Comparison of ENCODE assay signal across 1 cellular context in genomic region chr6:27840572-27840971, GRCh38.
A peak's percentile ranks its signal among the peaks of the same experiment; 100 is the strongest.
TF ChIP-seq lines count a peak whose summit lies in the region.

No MANE protein-coding gene starts in this region.

TF ChIP-seq in HEK293, 187 proteins besides CTCF, POLR2A, EP300 and RAD21 (continued from another document and continues in another):
- peak; percentile 98 for TF ChIP-seq ZNF292 (tag by site-specific recombination; IDR thresholded peaks at IDR 0.05; ENCODE audit: borderline replicate concordance, low read depth)
- TF ChIP-seq ZNF146 (tag by site-specific recombination; IDR thresholded peaks at IDR 0.05): no peak
- TF ChIP-seq ZNF830 (tag by site-specific recombination; IDR thresholded peaks at IDR 0.05; ENCODE audit: low read depth): no peak
- peak; percentile 59 for TF ChIP-seq ZNF366 (tag by site-specific recombination; conservative IDR thresholded peaks at IDR 0.05)
- peak; percentile 94 for TF ChIP-seq ZBTB8A (tag by site-specific recombination; IDR thresholded peaks at IDR 0.05)
- no peak for TF ChIP-seq SCRT1 (tag by site-specific recombination; IDR thresholded peaks at IDR 0.05; ENCODE audit: borderline replicate concordance)
- TF ChIP-seq SCRT2 (tag by site-specific recombination; IDR thresholded peaks at IDR 0.05): no peak
- no peak for TF ChIP-seq ZFP41 (tag by site-specific recombination; IDR thresholded peaks at IDR 0.05; ENCODE audit: borderline replicate concordance)
- no peak for TF ChIP-seq ZBTB17 (tag by site-specific recombination; IDR thresholded peaks at IDR 0.05)
- TF ChIP-seq ZNF433 (tag by site-specific recombination; IDR thresholded peaks at IDR 0.05; ENCODE audit: low read depth): peak; percentile 98
- peak; percentile 75; the same call in 1 of the 2 replicates for TF ChIP-seq OVOL3 (tag by site-specific recombination; IDR thresholded peaks at IDR 0.05)
- peak; percentile 37; the same call in 1 of the 2 replicates for TF ChIP-seq SP3 (tag by site-specific recombination; IDR thresholded peaks at IDR 0.05)
- no peak for TF ChIP-seq ZNF37A (tag by site-specific recombination; IDR thresholded peaks at IDR 0.05)
- TF ChIP-seq ZNF843 (tag by site-specific recombination; IDR thresholded peaks at IDR 0.05): no peak
- TF ChIP-seq ZNF140 (tag by site-specific recombination; IDR thresholded peaks at IDR 0.05): peak; percentile 97
- TF ChIP-seq, protein P1, sequence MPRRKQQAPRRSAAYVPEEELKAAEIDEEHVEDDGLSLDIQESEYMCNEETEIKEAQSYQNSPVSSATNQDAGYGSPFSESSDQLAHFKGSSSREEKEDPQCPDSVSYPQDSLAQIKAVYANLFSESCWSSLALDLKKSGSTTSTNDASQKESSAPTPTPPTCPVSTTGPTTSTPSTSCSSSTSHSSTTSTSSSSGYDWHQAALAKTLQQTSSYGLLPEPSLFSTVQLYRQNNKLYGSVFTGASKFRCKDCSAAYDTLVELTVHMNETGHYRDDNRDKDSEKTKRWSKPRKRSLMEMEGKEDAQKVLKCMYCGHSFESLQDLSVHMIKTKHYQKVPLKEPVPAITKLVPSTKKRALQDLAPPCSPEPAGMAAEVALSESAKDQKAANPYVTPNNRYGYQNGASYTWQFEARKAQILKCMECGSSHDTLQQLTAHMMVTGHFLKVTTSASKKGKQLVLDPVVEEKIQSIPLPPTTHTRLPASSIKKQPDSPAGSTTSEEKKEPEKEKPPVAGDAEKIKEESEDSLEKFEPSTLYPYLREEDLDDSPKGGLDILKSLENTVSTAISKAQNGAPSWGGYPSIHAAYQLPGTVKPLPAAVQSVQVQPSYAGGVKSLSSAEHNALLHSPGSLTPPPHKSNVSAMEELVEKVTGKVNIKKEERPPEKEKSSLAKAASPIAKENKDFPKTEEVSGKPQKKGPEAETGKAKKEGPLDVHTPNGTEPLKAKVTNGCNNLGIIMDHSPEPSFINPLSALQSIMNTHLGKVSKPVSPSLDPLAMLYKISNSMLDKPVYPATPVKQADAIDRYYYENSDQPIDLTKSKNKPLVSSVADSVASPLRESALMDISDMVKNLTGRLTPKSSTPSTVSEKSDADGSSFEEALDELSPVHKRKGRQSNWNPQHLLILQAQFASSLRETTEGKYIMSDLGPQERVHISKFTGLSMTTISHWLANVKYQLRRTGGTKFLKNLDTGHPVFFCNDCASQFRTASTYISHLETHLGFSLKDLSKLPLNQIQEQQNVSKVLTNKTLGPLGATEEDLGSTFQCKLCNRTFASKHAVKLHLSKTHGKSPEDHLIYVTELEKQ (tag by site-specific recombination; IDR thresholded peaks at IDR 0.05; ENCODE audit: borderline replicate concordance): peak; percentile 20; the same call in 1 of the 2 replicates
- TF ChIP-seq ZNF138 (tag by site-specific recombination; IDR thresholded peaks at IDR 0.05; ENCODE audit: borderline replicate concordance): peak; percentile 98
- peak; percentile 72; the same call in 1 of the 2 replicates for TF ChIP-seq MYNN (tag by site-specific recombination; IDR thresholded peaks at IDR 0.05; ENCODE audit: borderline replicate concordance)
- TF ChIP-seq ZNF514 (tag by site-specific recombination; IDR thresholded peaks at IDR 0.05): peak; percentile 81; the same call in 1 of the 2 replicates
- TF ChIP-seq ZFP3 (tag by site-specific recombination; IDR thresholded peaks at IDR 0.05; ENCODE audit: low read depth): peak; percentile 47; the same call in 1 of the 2 replicates
- no peak for TF ChIP-seq ZSCAN30 (tag by site-specific recombination; IDR thresholded peaks at IDR 0.05)
- no peak for TF ChIP-seq TCF7L2 (IDR thresholded peaks at IDR 0.05; ENCODE audit: borderline replicate concordance, low read depth, low read length)
- TF ChIP-seq ZNF529 (tag by site-specific recombination; IDR thresholded peaks at IDR 0.05; ENCODE audit: insufficient replicate concordance): peak; percentile 85
- peak; percentile 97 for TF ChIP-seq ZNF560 (tag by site-specific recombination; IDR thresholded peaks at IDR 0.05; ENCODE audit: borderline replicate concordance)
- TF ChIP-seq, protein P2, sequence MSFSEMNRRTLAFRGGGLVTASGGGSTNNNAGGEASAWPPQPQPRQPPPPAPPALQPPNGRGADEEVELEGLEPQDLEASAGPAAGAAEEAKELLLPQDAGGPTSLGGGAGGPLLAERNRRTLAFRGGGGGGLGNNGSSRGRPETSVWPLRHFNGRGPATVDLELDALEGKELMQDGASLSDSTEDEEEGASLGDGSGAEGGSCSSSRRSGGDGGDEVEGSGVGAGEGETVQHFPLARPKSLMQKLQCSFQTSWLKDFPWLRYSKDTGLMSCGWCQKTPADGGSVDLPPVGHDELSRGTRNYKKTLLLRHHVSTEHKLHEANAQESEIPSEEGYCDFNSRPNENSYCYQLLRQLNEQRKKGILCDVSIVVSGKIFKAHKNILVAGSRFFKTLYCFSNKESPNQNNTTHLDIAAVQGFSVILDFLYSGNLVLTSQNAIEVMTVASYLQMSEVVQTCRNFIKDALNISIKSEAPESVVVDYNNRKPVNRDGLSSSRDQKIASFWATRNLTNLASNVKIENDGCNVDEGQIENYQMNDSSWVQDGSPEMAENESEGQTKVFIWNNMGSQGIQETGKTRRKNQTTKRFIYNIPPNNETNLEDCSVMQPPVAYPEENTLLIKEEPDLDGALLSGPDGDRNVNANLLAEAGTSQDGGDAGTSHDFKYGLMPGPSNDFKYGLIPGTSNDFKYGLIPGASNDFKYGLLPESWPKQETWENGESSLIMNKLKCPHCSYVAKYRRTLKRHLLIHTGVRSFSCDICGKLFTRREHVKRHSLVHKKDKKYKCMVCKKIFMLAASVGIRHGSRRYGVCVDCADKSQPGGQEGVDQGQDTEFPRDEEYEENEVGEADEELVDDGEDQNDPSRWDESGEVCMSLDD (tag by site-specific recombination; IDR thresholded peaks at IDR 0.05): no peak
- TF ChIP-seq ZNF629 (tag by site-specific recombination; IDR thresholded peaks at IDR 0.05): peak; percentile 88
- no peak for TF ChIP-seq ZNF677 (tag by site-specific recombination; IDR thresholded peaks at IDR 0.05)
- TF ChIP-seq ZNF404 (tag by site-specific recombination; IDR thresholded peaks at IDR 0.05): peak; percentile 96
- TF ChIP-seq ZNF426 (tag by site-specific recombination; IDR thresholded peaks at IDR 0.05): peak; percentile 100
- TF ChIP-seq ZNF623 (tag by site-specific recombination; IDR thresholded peaks at IDR 0.05): peak; percentile 93
- no peak for TF ChIP-seq PRDM6 (tag by site-specific recombination; IDR thresholded peaks at IDR 0.05)
- TF ChIP-seq ELK4 (IDR thresholded peaks at IDR 0.05; ENCODE audit: borderline replicate concordance, low read depth, low read length): no peak
- TF ChIP-seq ZNF580 (tag by site-specific recombination; IDR thresholded peaks at IDR 0.05): peak; percentile 90
- TF ChIP-seq OSR2 (tag by site-specific recombination; IDR thresholded peaks at IDR 0.05): no peak
- no peak for TF ChIP-seq ZEB2 (tag by site-specific recombination; IDR thresholded peaks at IDR 0.05)
- no peak for TF ChIP-seq ZNF248 (tag by site-specific recombination; IDR thresholded peaks at IDR 0.05)
- TF ChIP-seq, protein P3, sequence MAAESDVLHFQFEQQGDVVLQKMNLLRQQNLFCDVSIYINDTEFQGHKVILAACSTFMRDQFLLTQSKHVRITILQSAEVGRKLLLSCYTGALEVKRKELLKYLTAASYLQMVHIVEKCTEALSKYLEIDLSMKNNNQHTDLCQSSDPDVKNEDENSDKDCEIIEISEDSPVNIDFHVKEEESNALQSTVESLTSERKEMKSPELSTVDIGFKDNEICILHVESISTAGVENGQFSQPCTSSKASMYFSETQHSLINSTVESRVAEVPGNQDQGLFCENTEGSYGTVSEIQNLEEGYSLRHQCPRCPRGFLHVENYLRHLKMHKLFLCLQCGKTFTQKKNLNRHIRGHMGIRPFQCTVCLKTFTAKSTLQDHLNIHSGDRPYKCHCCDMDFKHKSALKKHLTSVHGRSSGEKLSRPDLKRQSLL (tag by site-specific recombination; IDR thresholded peaks at IDR 0.05): no peak
- no peak for TF ChIP-seq ZNF280D (tag by site-specific recombination; IDR thresholded peaks at IDR 0.05)
- no peak for TF ChIP-seq ZNF391 (tag by site-specific recombination; IDR thresholded peaks at IDR 0.05; ENCODE audit: borderline replicate concordance, low read depth)
- 0 out of 2 replicates have a peak, but pooled peaks have one; percentile 86 for TF ChIP-seq ZNF19 (tag by site-specific recombination; IDR thresholded peaks at IDR 0.05; ENCODE audit: low read depth)
- TF ChIP-seq ZNF423 (tag by site-specific recombination; IDR thresholded peaks at IDR 0.05): no peak
- TF ChIP-seq ZNF16 (tag by site-specific recombination; IDR thresholded peaks at IDR 0.05; ENCODE audit: low read depth): peak; percentile 39; the same call in 1 of the 2 replicates
- TF ChIP-seq ZNF23 (tag by site-specific recombination; IDR thresholded peaks at IDR 0.05; ENCODE audit: borderline replicate concordance): peak; percentile 55; the same call in 1 of the 2 replicates
- TF ChIP-seq GLIS2 (tag by site-specific recombination; IDR thresholded peaks at IDR 0.05): no peak
- peak; percentile 51 for TF ChIP-seq WT1 (tag by site-specific recombination; IDR thresholded peaks at IDR 0.05)
- TF ChIP-seq ZNF274 (IDR thresholded peaks at IDR 0.05; ENCODE audit: low read length): no peak
- no peak; the same call in 1 of the 2 replicates for TF ChIP-seq ZNF274 (tag by site-specific recombination; IDR thresholded peaks at IDR 0.05; ENCODE audit: borderline replicate concordance)
- TF ChIP-seq ZNF837 (tag by site-specific recombination; IDR thresholded peaks at IDR 0.05): no peak
- TF ChIP-seq ZNF132 (tag by site-specific recombination; IDR thresholded peaks at IDR 0.05; ENCODE audit: borderline replicate concordance): no peak
- 0 out of 2 replicates have a peak, but pooled peaks have one; percentile 66 for TF ChIP-seq ZNF24 (tag by site-specific recombination; IDR thresholded peaks at IDR 0.05)
- TF ChIP-seq ZNF596 (tag by site-specific recombination; IDR thresholded peaks at IDR 0.05): no peak
- no peak; the same call in 1 of the 2 replicates for TF ChIP-seq ZNF341 (tag by site-specific recombination; IDR thresholded peaks at IDR 0.05; ENCODE audit: low read depth)
